8 cellular contexts compared by ENCODE assay signal in genomic region chr7:117323585-117323876, GRCh38. TPM values are rescaled to one million over a fixed set of nuclear protein-coding genes. Genes with fewer than 3 reads are reported as not detected.
A peak's percentile ranks its signal among the peaks of the same experiment; 100 is the strongest.
DNase-seq lines count a peak whose midpoint lies in the region; ATAC-seq, FAIRE-seq and TF ChIP-seq lines count a peak whose summit lies in the region.
"Had no signal": no experiment of that assay in that cellular context is flagged by ENCODE, and none has a peak within 500 bp of the region (broad histone marks: within the 10 kb centered on the region; RNA-seq: fewer than 3 reads in every experiment).

No MANE protein-coding gene starts in this region.

- ATAC-seq in body of pancreas (peak; percentile 6), GM18519 (IDR thresholded peaks at IDR 0.05; ENCODE audit: low FRiP score, unreplicated experiment) (no peak)

- WGBS in body of pancreas, 2 donors: 2 to 3% methylated on average over 5 of the region's 5 CpGs

- H3K9me3 ChIP-seq in body of pancreas: no peaks in the 10 kb centered on the region
- H3K9me3 ChIP-seq in kidney (ENCODE audit: control insufficient read depth in 1 of 2, low read length in 2 of 2): no peaks in the 10 kb centered on the region
- peaks cover 0 to 3% (median 0%) of the 10 kb centered on the region in 5 donors for H3K9me3 ChIP-seq in subcutaneous abdominal adipose tissue (ENCODE audit: control insufficient read depth in 5 of 5, low read length in 5 of 5)

- TF ChIP-seq CTCF in body of pancreas (IDR thresholded peaks at IDR 0.05) (no peak), kidney (IDR thresholded peaks at IDR 0.05; ENCODE audit: borderline replicate concordance, extremely low read depth, insufficient read depth) (no peak)

- H3K36me3 ChIP-seq in body of pancreas (replicated peaks in 1 of 2; ENCODE audit: insufficient read depth in 1 of 2, low read depth in 2 of 2): no peaks in the 10 kb centered on the region
- H3K36me3 ChIP-seq in kidney (ENCODE audit: control insufficient read depth in 1 of 2, insufficient read depth in 2 of 2, low read length in 2 of 2): no peaks in the 10 kb centered on the region
- no peaks in the 10 kb centered on the region for H3K36me3 ChIP-seq in subcutaneous abdominal adipose tissue (ENCODE audit: control insufficient read depth in 5 of 5, insufficient read depth in 5 of 5, low read length in 5 of 5)

- no peak for TF ChIP-seq POLR2A in body of pancreas (IDR thresholded peaks at IDR 0.05)

- intact Hi-C loops in body of pancreas (cut with DNase I): no loop called here
- intact Hi-C loops in kidney (cut with DNase I): no loop called here

- H3K9ac ChIP-seq in kidney (ENCODE audit: low read length in 2 of 2) (no peak overlapping the region), subcutaneous abdominal adipose tissue (ENCODE audit: low read length in 5 of 5) (no peak overlapping the region)

- H3K4me1 ChIP-seq in body of pancreas: peaks cover 25% of the 10 kb centered on the region
- peaks cover 0 to 9% of the 10 kb centered on the region in 2 donors for H3K4me1 ChIP-seq in kidney (ENCODE audit: control insufficient read depth in 1 of 2, insufficient read depth in 1 of 2, low read depth in 1 of 2, low read length in 2 of 2)
- peaks cover 0 to 26% (median 24%) of the 10 kb centered on the region in 5 donors for H3K4me1 ChIP-seq in subcutaneous abdominal adipose tissue (ENCODE audit: control insufficient read depth in 5 of 5, insufficient read depth in 5 of 5, low read length in 5 of 5)

- H3K27me3 ChIP-seq in body of pancreas (no peaks in the 10 kb centered on the region), subcutaneous abdominal adipose tissue (ENCODE audit: control insufficient read depth in 5 of 5, insufficient read depth in 4 of 5, low read length in 5 of 5) (peaks cover 30 to 39% (median 38%) of the 10 kb centered on the region in 5 donors)

- FAIRE-seq in kidney (lab: Jason Lieb, UNC): no peak

- H3K4me3 ChIP-seq in body of pancreas (peak overlapping the region in 1 of 2 donors; percentile 19), kidney (ENCODE audit: low read length in 2 of 2) (peak overlapping the region; percentile 33), subcutaneous abdominal adipose tissue (ENCODE audit: low read depth in 1 of 5, low read length in 5 of 5) (peak overlapping the region; percentile 48 to 75 (median 54))

- H3K27ac ChIP-seq in body of pancreas (no peak overlapping the region), kidney (ENCODE audit: low read depth in 2 of 2, low read length in 2 of 2) (no peak overlapping the region), subcutaneous abdominal adipose tissue (ENCODE audit: low read depth, low read length) (no peak overlapping the region)

- DNase-seq in HS-5 (ENCODE audit: low read depth): peak; percentile 2
- DNase-seq in body of pancreas: no peak
- DNase-seq in kidney: no peak
- DNase-seq in NCI-H2081 treated with DMSO at 0.1 percent for 48 hours (lab: John Stamatoyannopoulos, UW): no peak
- DNase-seq in activated effector memory CD4-positive, alpha-beta T cell treated with anti-CD3 and anti-CD28 coated beads, Interleukin-2, amount 50 U/mL, for 16 hours: no peak
- DNase-seq: activated CD8-positive, alpha-beta memory T cell treated with anti-CD3 and anti-CD28 coated beads, Interleukin-2, amount 50 U/mL, for 4 hours had no signal

RNA-seq across cellular contexts. Expression of gene WNT2, which starts 0.7 kb away (rescaled TPM):
- total RNA-seq in body of pancreas (not detected), kidney (0.57 TPM)
- 0.49 TPM for polyA plus RNA-seq in kidney (ENCODE audit: insufficient read depth, low read depth, low replicate concordance)
